In genomic region chr5:141094481-141095262, GRCh38 we compare ENCODE assay signal across 7 cellular contexts. TPM values are rescaled to one million over a fixed set of nuclear protein-coding genes. Genes with fewer than 3 reads are reported as not detected.
DNase-seq lines count a peak whose midpoint lies in the region; ATAC-seq, FAIRE-seq and TF ChIP-seq lines count a peak whose summit lies in the region.

Gene PCDHB2 (plus strand): TSS chr5:141094615. CDS start chr5:141094791, 176 bp downstream.

- H3K23me2 ChIP-seq in H1 (ENCODE audit: low read depth, low read length), result peaks cover 3% of the 10 kb centered on the region

- H3K23ac ChIP-seq in H1 (ENCODE audit: insufficient read length), result no peak within 1 kb of the TSS

- H3K4me3 ChIP-seq in NT2/D1 (ENCODE audit: insufficient read length, low read depth) (peak within 1 kb of the TSS; percentile 69), H1 (ENCODE audit: extremely low read depth in 1 of 4, insufficient read depth in 2 of 4, low read depth in 3 of 4, low read length in 4 of 4) (peak within 1 kb of the TSS; percentile 80 to 99 (median 92)), mucosa of descending colon (no peak within 1 kb of the TSS)

- H2BK5ac ChIP-seq in H1 (ENCODE audit: low read depth, low read length), result 0 out of 2 replicates have a peak within 1 kb of the TSS, but pooled peaks have one; percentile 19

- TF ChIP-seq CTCF in H1 (IDR thresholded peaks at IDR 0.05; ENCODE audit: control extremely low read depth in 1 of 3, insufficient read depth in 1 of 3, low read depth in 1 of 3, low read length in 3 of 3), result peak; percentile 56 to 85 (median 83)
- TF ChIP-seq CTCF in mucosa of descending colon (IDR thresholded peaks at IDR 0.05), result no peak

- no peak within 1 kb of the TSS for H2BK12ac ChIP-seq in H1 (ENCODE audit: low read depth, low read length)

- TF ChIP-seq EP300 in H1 (IDR thresholded peaks at IDR 0.05; ENCODE audit: borderline replicate concordance in 1 of 2, low read depth in 2 of 2, low read length in 2 of 2), result no peak

- TF ChIP-seq POLR2A in H1 (IDR thresholded peaks at IDR 0.05; ENCODE audit: control extremely low read depth in 1 of 2, low read depth in 2 of 2, low read length in 2 of 2), result peak; percentile 77 to 96

- H3K18ac ChIP-seq in H1 (ENCODE audit: extremely low read depth, low read length), result peak within 1 kb of the TSS; percentile 89

- 5% methylated on average over 29 of the region's 29 CpGs; no CpG with 5 or more reads in 1 of the 2 experiments for WGBS in H1 (ENCODE audit: extremely low coverage in 1 of 2, insufficient coverage in 1 of 2, insufficient read length in 1 of 2, insufficient replicate concordance in 2 of 2, low coverage in 1 of 2, low lambda C conversion rate in 2 of 2, missing lambda C conversion rate in 1 of 2), 2 experiments

- peak; percentile 97 for FAIRE-seq in H1 (lab: Jason Lieb, UNC)

- no peak within 1 kb of the TSS for H2BK20ac ChIP-seq in H1 (ENCODE audit: low read length)

- ATAC-seq in mucosa of descending colon, result peak; percentile 45
- no peak for ATAC-seq in HG02981 (IDR thresholded peaks at IDR 0.05; ENCODE audit: unreplicated experiment)
- ATAC-seq in HG03039 (IDR thresholded peaks at IDR 0.05; ENCODE audit: unreplicated experiment), result no peak

- peak; percentile 76 to 82 for TF ChIP-seq RAD21 in H1 (IDR thresholded peaks at IDR 0.05 in 1 of 2, conservative IDR thresholded peaks at IDR 0.05 in 1 of 2; ENCODE audit: low read depth in 2 of 2, low read length in 2 of 2)

- H3K56ac ChIP-seq in H1 (replicated peaks; ENCODE audit: insufficient read length, low read depth, low read length), result peak within 1 kb of the TSS; percentile 71

- peak; percentile 6 for DNase-seq in HK-2 (ENCODE audit: unreplicated experiment)
- DNase-seq in NT2/D1 (ENCODE audit: low read depth, low spot score), result peak; percentile 84
- peak; percentile 75 to 84 for DNase-seq in H1 (ENCODE audit: low read depth in 1 of 2, low spot score in 2 of 2)
- DNase-seq in mucosa of descending colon, result peak in 1 of 3 donors; percentile 3
- DNase-seq in stimulated activated CD4-positive, alpha-beta T cell treated with anti-CD3 and anti-CD28 coated beads, Interleukin-2, amount 100 ng/mL, for 48 hours, result no peak

- H2BK15ac ChIP-seq in H1 (ENCODE audit: low read length), result no peak within 1 kb of the TSS

- H2AK5ac ChIP-seq in H1 (ENCODE audit: low read depth, low read length), result no peak within 1 kb of the TSS

- peak within 1 kb of the TSS; percentile 44 for H2BK120ac ChIP-seq in H1 (replicated peaks; ENCODE audit: low read depth, low read length)

- no peaks in the 10 kb centered on the region for H3K79me1 ChIP-seq in H1 (ENCODE audit: low read depth, low read length)

- CTCF ChIA-PET in H1 (lab: Charles Lee; ENCODE audit: partially characterized antibody), result interaction anchor here (0.6 to 2.8 kb wide), 47 partner anchors 8 to 469 kb away, joined by 3 to 24 read pairs (median 4); partner anchors contain the start of genes PCDHA12, PCDHAC1, PCDHB1 and PCDHB10

- H3K4me1 ChIP-seq in NT2/D1 (ENCODE audit: insufficient read depth, insufficient read length) (no peaks in the 10 kb centered on the region), H1 (replicated peaks in 1 of 4; ENCODE audit: control insufficient read depth in 3 of 4, insufficient read depth in 4 of 4, low read length in 3 of 4) (no peaks in the 10 kb centered on the region; a peak in 2 of 7 replicates), mucosa of descending colon (ENCODE audit: low read depth) (no peaks in the 10 kb centered on the region)

- H4K91ac ChIP-seq in H1 (replicated peaks; ENCODE audit: insufficient read length, low read length), result peak within 1 kb of the TSS; percentile 87

- H4K5ac ChIP-seq in H1 (ENCODE audit: insufficient read length, low read depth, low read length), result peak within 1 kb of the TSS; percentile 93

- H2AFZ ChIP-seq in H1 (ENCODE audit: low read length), result peak within 1 kb of the TSS; percentile 98

- peaks cover 14% of the 10 kb centered on the region for H3K9me3 ChIP-seq in NT2/D1 (ENCODE audit: insufficient read depth, low read length)
- peaks cover 0 to 7% of the 10 kb centered on the region in 2 experiments; a peak in 1 of 4 replicates for H3K9me3 ChIP-seq in H1 (ENCODE audit: insufficient read depth in 2 of 2, low read depth in 1 of 2, low read length in 1 of 2)
- peaks cover 38% of the 10 kb centered on the region for H3K9me3 ChIP-seq in mucosa of descending colon

- H3K79me2 ChIP-seq in H1 (ENCODE audit: control insufficient read depth in 1 of 2, insufficient read depth in 2 of 2, low read length in 2 of 2), result peaks cover 0 to 19% of the 10 kb centered on the region in 2 experiments; a peak in 3 of 4 replicates

- POLR2A ChIA-PET in H1 (lab: Charles Lee; ENCODE audit: partially characterized antibody), result interaction anchor here (0.8 to 2.0 kb wide), 20 partner anchors 9 to 276 kb away, joined by 3 to 14 read pairs (median 5); partner anchors contain the start of genes PCDHA11, PCDHA6, PCDHB1 and PCDHB10

- peak within 1 kb of the TSS; percentile 27 for H3K4ac ChIP-seq in H1 (replicated peaks; ENCODE audit: insufficient read length, low read depth, low read length)

- H3K27me3 ChIP-seq in NT2/D1 (ENCODE audit: insufficient read depth, insufficient read length) (no peaks in the 10 kb centered on the region), H1 (replicated peaks in 1 of 4; ENCODE audit: control insufficient read depth in 3 of 4, extremely low read depth in 1 of 4, insufficient read depth in 3 of 4, low read length in 3 of 4) (no peaks in the 10 kb centered on the region)

- H3K9ac ChIP-seq in NT2/D1 (ENCODE audit: insufficient read length, low read depth) (peak within 1 kb of the TSS; percentile 86), H1 (replicated peaks in 1 of 4; ENCODE audit: extremely low read depth in 1 of 4, low read depth in 3 of 4, low read length in 3 of 4) (peak within 1 kb of the TSS; percentile 89 to 98 (median 96))

- no peaks in the 10 kb centered on the region for H4K20me1 ChIP-seq in H1 (replicated peaks in 1 of 2; ENCODE audit: control insufficient read depth in 1 of 2, insufficient read depth in 2 of 2, low read length in 2 of 2)

- peak within 1 kb of the TSS; percentile 97; the same call in 1 of the 2 replicates for H4K8ac ChIP-seq in H1 (ENCODE audit: extremely low read depth, insufficient read depth, low read length)

- no peak within 1 kb of the TSS for H3K14ac ChIP-seq in H1 (ENCODE audit: insufficient read length)

- intact Hi-C loops in mucosa of descending colon (cut with DNase I, micrococcal nuclease), result no loop called here

- H3K36me3 ChIP-seq in NT2/D1 (ENCODE audit: insufficient read depth, insufficient read length, low read length), result peaks cover 13% of the 10 kb centered on the region
- H3K36me3 ChIP-seq in H1 (ENCODE audit: control insufficient read depth in 2 of 4, insufficient read depth in 4 of 4, low read length in 3 of 4), result peaks cover 0 to 10% (median 0%) of the 10 kb centered on the region in 4 experiments; a peak in 2 of 8 replicates
- H3K36me3 ChIP-seq in mucosa of descending colon (ENCODE audit: low read depth), result no peaks in the 10 kb centered on the region

- peak within 1 kb of the TSS; percentile 79 to 80 for H3K4me2 ChIP-seq in H1 (ENCODE audit: insufficient read depth in 1 of 2, low read depth in 2 of 2, low read length in 2 of 2)

- peak within 1 kb of the TSS; percentile 91 for H3K27ac ChIP-seq in H1 (ENCODE audit: low read depth, low read length)

TF ChIP-seq in H1, 55 proteins besides CTCF, POLR2A, EP300 and RAD21 (continues in another document):
- peak; percentile 58 for TF ChIP-seq MAX (IDR thresholded peaks at IDR 0.05)
- peak; percentile 65; the same call in 1 of the 2 replicates for TF ChIP-seq ATF2 (IDR thresholded peaks at IDR 0.05; ENCODE audit: low read length)
- peak in 1 of 2 experiments; percentile 32; a peak in 1 of 4 replicates for TF ChIP-seq SIN3A (conservative IDR thresholded peaks at IDR 0.05 in 1 of 2, IDR thresholded peaks at IDR 0.05 in 1 of 2; ENCODE audit: low read depth in 1 of 2, low read length in 2 of 2)
- TF ChIP-seq NANOG (IDR thresholded peaks at IDR 0.05; ENCODE audit: insufficient read depth, low read depth, low read length, poor library complexity, severe bottlenecking), result peak; percentile 6
- peak; percentile 63; the same call in 1 of the 2 replicates for TF ChIP-seq YY1 (IDR thresholded peaks at IDR 0.05; ENCODE audit: low read depth, low read length)
- no peak for TF ChIP-seq KDM1A (IDR thresholded peaks at IDR 0.05; ENCODE audit: borderline replicate concordance, low read length)
- peak; percentile 35 for TF ChIP-seq KDM4A (IDR thresholded peaks at IDR 0.05; ENCODE audit: low read depth, low read length, severe bottlenecking)
- TF ChIP-seq BACH1 (IDR thresholded peaks at IDR 0.05; ENCODE audit: low read length), result no peak
- peak; percentile 83 for TF ChIP-seq PHF8 (conservative IDR thresholded peaks at IDR 0.05; ENCODE audit: low read depth, low read length)
- TF ChIP-seq RFX5 (IDR thresholded peaks at IDR 0.05; ENCODE audit: borderline replicate concordance, low read depth, low read length), result no peak
- no peak for TF ChIP-seq SP2 (IDR thresholded peaks at IDR 0.05; ENCODE audit: low read length)
- TF ChIP-seq TCF12 (IDR thresholded peaks at IDR 0.05; ENCODE audit: low read depth, low read length), result no peak

RNA-seq across cellular contexts. Expression of gene PCDHB2, which starts in this region (rescaled TPM):
- total RNA-seq in H1 (2021; fragmentation: NEBNext Ultra II Directional; extraction: Animal tissue kit (Norgen Biotek cat#: 25700)), result 25.6 and 28.8 TPM in 2 replicates
- polyA plus RNA-seq in H1 (2011; rRNA removed), result 29.2 and 38.0 TPM in 2 replicates
- polyA plus RNA-seq in H1 (2011; cell fraction: cytosol; rRNA removed), result 30.5 TPM
- 39.1 TPM for polyA plus RNA-seq in H1 (2011; cell fraction: nucleus; rRNA removed)
- polyA plus RNA-seq in H1 (2012, experiment 1 of 2), result 17.7 to 26.3 TPM (median 18.7 TPM) in 4 replicates
- polyA plus RNA-seq in H1 (2012, experiment 2 of 2), result 14.0 TPM
- 30.6 TPM for polyA plus RNA-seq in H1 (2013, experiment 1 of 2)
- 26.6 TPM for polyA plus RNA-seq in H1 (2013, experiment 2 of 2)
- 27.5 and 28.1 TPM in 2 replicates for polyA minus RNA-seq in H1 (2011; rRNA and poly(A)+ RNA removed)
- polyA minus RNA-seq in H1 (2011; cell fraction: cytosol; rRNA and poly(A)+ RNA removed), result 26.5 TPM
- polyA minus RNA-seq in H1 (2011; cell fraction: nucleus; rRNA and poly(A)+ RNA removed), result 48.7 TPM
- total RNA-seq in mucosa of descending colon, result 1 to 10 TPM in 2 of 3 donors, under 1 TPM in 1; 0.82 to 5.5 (median 1.1) TPM

Comparison
In these comparisons a context has a peak if more than half of its experiments do, and no peak if none do; other contexts are left out.
1. DNase-seq: peak in HK-2 (single experiment), NT2/D1 (single experiment) and H1 (2 of 2); none in stimulated activated CD4-positive, alpha-beta T cell treated with anti-CD3 and anti-CD28 coated beads, Interleukin-2, amount 100 ng/mL, for 48 hours (0 of 2).